20 cellular contexts compared by ENCODE assay signal in genomic region chr12:48379784-48380183, GRCh38.
"Had no signal": no experiment of that assay in that cellular context is flagged by ENCODE, and none has a peak within 500 bp of the region (broad histone marks: within the 10 kb centered on the region; RNA-seq: fewer than 3 reads in every experiment).

No MANE protein-coding gene starts in this region.

- H3K9me3 ChIP-seq: esophagus muscularis mucosa, prostate gland, stomach, suprapubic skin, tibial nerve had no signal

- DNase-seq: activated CD4-positive, alpha-beta memory T cell treated with anti-CD3 and anti-CD28 coated beads for 36 hours; activated CD4-positive, alpha-beta T cell treated with anti-CD3 and anti-CD28 coated beads for 48 hours; activated effector memory CD4-positive, alpha-beta T cell treated with Interleukin-2 at 50 U/mL for 16 hours; activated naive CD4-positive, alpha-beta T cell treated with anti-CD3 and anti-CD28 coated beads for 36 hours; activated naive CD8-positive, alpha-beta T cell treated with anti-CD3 and anti-CD28 coated beads, Interleukin-2, amount 10 ng/mL, durations not matched to agents 7 days and 5 days; activated T-cell treated with anti-CD3 and anti-CD28 coated beads, Interleukin-2, amount 50 U/mL, for 72 hours; caudate nucleus; dermis blood vessel endothelial cell; effector CD8-positive, alpha-beta T cell; hypothalamus; left ventricle myocardium superior; midbrain; natural killer cell; stimulated activated CD4-positive, alpha-beta T cell treated with anti-CD3 and anti-CD28 coated beads, Interleukin-1b, Interleukin-23, amount 100 ng/mL, for 48 hours; stomach had no signal

- H3K4me3 ChIP-seq: esophagus muscularis mucosa, prostate gland, stomach, suprapubic skin, tibial nerve had no signal

- H3K27ac ChIP-seq: esophagus muscularis mucosa, prostate gland, stomach, suprapubic skin, tibial nerve had no signal

- H3K27me3 ChIP-seq: esophagus muscularis mucosa, stomach, suprapubic skin, tibial nerve had no signal

- H3K4me1 ChIP-seq: esophagus muscularis mucosa, prostate gland, stomach, suprapubic skin, tibial nerve had no signal

- ATAC-seq: activated T-cell treated with anti-CD3 and anti-CD28 coated beads, Interleukin-2, amount 50 U/mL, for 72 hours; left ventricle myocardium superior; natural killer cell; stimulated activated effector memory CD8-positive, alpha-beta T cell treated with anti-CD3 and anti-CD28 coated beads, Interleukin-12 subunit alpha, Interleukin-12 subunit beta, amount 100 ng/mL, for 72 hours had no signal

- H3K36me3 ChIP-seq: esophagus muscularis mucosa, prostate gland, stomach, suprapubic skin, tibial nerve had no signal
